In the genomic region with DNA sequence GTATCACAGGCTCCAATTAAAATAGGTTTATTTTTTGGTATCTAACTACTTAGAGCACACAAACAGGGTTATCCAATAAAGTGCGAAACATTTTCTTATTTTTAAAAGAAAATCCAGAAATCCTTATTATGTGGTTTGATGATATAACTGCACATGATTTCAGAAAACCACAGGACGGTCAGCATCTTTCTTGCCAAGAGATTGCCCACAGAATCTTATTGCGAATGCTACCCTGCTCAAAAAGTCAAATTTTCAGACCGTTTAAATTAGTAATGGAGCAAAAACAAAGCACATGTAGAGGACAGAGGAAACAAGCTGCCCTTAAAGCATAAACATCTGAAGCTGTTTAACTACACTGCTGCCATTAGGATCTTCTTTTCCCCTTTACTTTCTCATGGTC, we compare ENCODE assay signal across 27 cellular contexts.
"Had no signal": no experiment of that assay in that cellular context is flagged by ENCODE, and none has a peak within 500 bp of the region (broad histone marks: within the 10 kb centered on the region; RNA-seq: fewer than 3 reads in every experiment).

No MANE protein-coding gene starts in this region.

- H2AFZ ChIP-seq: hepatocyte had no signal

- H3K36me3 ChIP-seq: adrenal gland, ascending aorta, left ventricle myocardium inferior, pancreas, right atrium auricular region, suprapubic skin, tibial nerve had no signal

- H3K27ac Mint-ChIP-seq: activated naive CD8-positive, alpha-beta T cell; activated T-helper 2 cell treated with anti-CD3 and anti-CD28 coated beads, Interferon-gamma antibody, Interleukin-2, Interleukin-4, amounts not matched to agents 10 μg/mL and 5 μg/mL and 100 μg/mL, durations not matched to agents 14 hours and 24 hours and 36 hours; mesothelial cell of epicardium; natural killer cell treated with Interleukin-12 subunit alpha and Interleukin-12 subunit beta and Interleukin-15 and Interleukin-18, amount 100 ng/mL, for 72 hours; stimulated activated naive CD8-positive, alpha-beta T cell treated with anti-CD3 and anti-CD28 coated beads, Interleukin-15, Interleukin-2, amounts not matched to agents 100 ng/mL and 50 ng/mL, for 24 hours had no signal

- H3K27me3 ChIP-seq: adrenal gland, ascending aorta, hepatocyte, pancreas, right atrium auricular region, suprapubic skin, tibial nerve had no signal

- H3K4me3 Mint-ChIP-seq: activated naive CD8-positive, alpha-beta T cell; endodermal cell; mesothelial cell of epicardium; natural killer cell treated with Interleukin-12 subunit alpha and Interleukin-12 subunit beta and Interleukin-15 and Interleukin-18, amount 100 ng/mL, for 72 hours; stimulated activated naive CD8-positive, alpha-beta T cell treated with anti-CD3 and anti-CD28 coated beads, Interleukin-15, Interleukin-2, amounts not matched to agents 100 ng/mL and 50 ng/mL, for 24 hours had no signal

- H3K9me3 ChIP-seq: adrenal gland, ascending aorta, left ventricle myocardium inferior, pancreas, psoas muscle, right atrium auricular region, suprapubic skin, tibial nerve had no signal

- H3K9me3 Mint-ChIP-seq: activated T-helper 2 cell treated with anti-CD3 and anti-CD28 coated beads, Interferon-gamma antibody, Interleukin-2, Interleukin-4, amounts not matched to agents 10 μg/mL and 5 μg/mL and 100 μg/mL, durations not matched to agents 14 hours and 24 hours and 36 hours; endodermal cell; mesothelial cell of epicardium; natural killer cell treated with Interleukin-12 subunit alpha and Interleukin-12 subunit beta and Interleukin-15 and Interleukin-18, amount 100 ng/mL, for 72 hours; stimulated activated naive CD8-positive, alpha-beta T cell treated with anti-CD3 and anti-CD28 coated beads, Interleukin-15, Interleukin-2, amounts not matched to agents 100 ng/mL and 50 ng/mL, for 24 hours had no signal

- H3K4me1 ChIP-seq: ascending aorta had no signal

- H3K4me3 ChIP-seq: adrenal gland, ascending aorta, coronary artery, hepatocyte, left ventricle myocardium inferior, pancreas, psoas muscle, right atrium auricular region, suprapubic skin, tibial nerve had no signal

- H3K27me3 Mint-ChIP-seq: activated naive CD8-positive, alpha-beta T cell; stimulated activated naive CD8-positive, alpha-beta T cell treated with anti-CD3 and anti-CD28 coated beads, Interleukin-15, Interleukin-2, amounts not matched to agents 100 ng/mL and 50 ng/mL, for 24 hours had no signal

- H3K27ac ChIP-seq: adrenal gland, ascending aorta, coronary artery, epithelial cell of prostate, hepatocyte, left ventricle myocardium inferior, pancreas, psoas muscle, right atrium auricular region, suprapubic skin, tibial nerve had no signal

- H3K36me3 Mint-ChIP-seq: activated naive CD8-positive, alpha-beta T cell; mesothelial cell of epicardium; natural killer cell treated with Interleukin-12 subunit alpha and Interleukin-12 subunit beta and Interleukin-15 and Interleukin-18, amount 100 ng/mL, for 72 hours had no signal

- FAIRE-seq: bronchial epithelial cell, pancreas, TTC549, urothelium cell line had no signal

- ATAC-seq: natural killer cell treated with Interleukin-12 subunit alpha and Interleukin-12 subunit beta and Interleukin-15 and Interleukin-18, amount 100 ng/mL, for 72 hours; pancreas; psoas muscle had no signal

- H3K4me2 ChIP-seq: hepatocyte had no signal

- DNase-seq: activated CD4-positive, alpha-beta T cell treated with anti-CD3 and anti-CD28 coated beads for 1 hour; activated CD4-positive, alpha-beta T cell treated with anti-CD3 and anti-CD28 coated beads, Interleukin-2, amount 50 U/mL, for 1 hour; activated naive CD4-positive, alpha-beta T cell; activated T-cell treated with anti-CD3 and anti-CD28 coated beads, Interleukin-2, amount 50 U/mL, for 1 hour; endodermal cell; foreskin melanocyte; left ventricle myocardium inferior; pancreas; psoas muscle; stimulated activated CD4-positive, alpha-beta T cell treated with anti-CD3 and anti-CD28 coated beads, Interleukin-1b, Interleukin-23, amount 100 ng/mL, for 48 hours; T-helper 1 cell had no signal
